ENCODE assay signal across 15 cellular contexts in genomic region chr13:99227331-99227900, GRCh38. TPM values are rescaled to one million over a fixed set of nuclear protein-coding genes. Genes with fewer than 3 reads are reported as not detected.
DNase-seq lines count a peak whose midpoint lies in the region; ATAC-seq and TF ChIP-seq lines count a peak whose summit lies in the region.
"Had no signal": no experiment of that assay in that cellular context is flagged by ENCODE, and none has a peak within 500 bp of the region (broad histone marks: within the 10 kb centered on the region; RNA-seq: fewer than 3 reads in every experiment).

No MANE protein-coding gene starts in this region.

- peaks cover 88% of the 10 kb centered on the region for H3K4me1 ChIP-seq in left ventricle myocardium inferior
- peaks cover 0 to 96% (median 59%) of the 10 kb centered on the region in 9 donors for H3K4me1 ChIP-seq in heart right ventricle
- peaks cover 96% of the 10 kb centered on the region for H3K4me1 ChIP-seq in OCI-LY7 (ENCODE audit: insufficient read depth, low read length, poor library complexity, severe bottlenecking)
- H3K4me1 ChIP-seq in testis, result peaks cover 5% of the 10 kb centered on the region

- no peaks in the 10 kb centered on the region for H3K9me3 Mint-ChIP-seq in central memory CD8-positive, alpha-beta T cell

- H3K4me3 ChIP-seq in left ventricle myocardium inferior, result no peak overlapping the region
- H3K4me3 ChIP-seq in heart right ventricle, result no peak overlapping the region
- peak overlapping the region; percentile 58 for H3K4me3 ChIP-seq in OCI-LY7 (ENCODE audit: low read depth, low read length, poor library complexity, severe bottlenecking)
- H3K4me3 ChIP-seq in MG63, result no peak overlapping the region
- no peak overlapping the region for H3K4me3 ChIP-seq in testis
- H3K4me3 ChIP-seq: body of pancreas, mucosa of descending colon had no signal

- 73 to 82% methylated on average over 6 of the region's 6 CpGs for whole genome bisulfite sequencing in heart right ventricle, 2 donors
- WGBS in testis, 2 donors, result 87 to 96% methylated on average over 5 to 6 of the region's 6 CpGs

- H3K9me2 ChIP-seq in OCI-LY7 (ENCODE audit: insufficient read depth, low read length), result no peaks in the 10 kb centered on the region

- H3K27ac ChIP-seq in left ventricle myocardium inferior (replicated peaks) (peak overlapping the region; percentile 70), heart right ventricle (peak overlapping the region in 5 of 10 donors; percentile 57 to 84 (median 77)), OCI-LY7 (ENCODE audit: low read depth, low read length, poor library complexity, severe bottlenecking) (peak overlapping the region; percentile 97), testis (no peak overlapping the region)
- H3K27ac ChIP-seq: body of pancreas had no signal

- H3K36me3 Mint-ChIP-seq in central memory CD8-positive, alpha-beta T cell (ENCODE audit: insufficient read depth), result peaks cover 2% of the 10 kb centered on the region

- peak overlapping the region; percentile 3 for H3K27ac Mint-ChIP-seq in central memory CD8-positive, alpha-beta T cell (ENCODE audit: low read depth)
- H3K27ac Mint-ChIP-seq: endodermal cell, progenitor cell of endocrine pancreas had no signal

- no peaks in the 10 kb centered on the region for H4K20me1 ChIP-seq in OCI-LY7 (ENCODE audit: insufficient read depth, low read length)

- H3K79me2 ChIP-seq in OCI-LY7 (ENCODE audit: insufficient read depth, low read depth, low read length), result peaks cover 88% of the 10 kb centered on the region

- no peak overlapping the region for H2AFZ ChIP-seq in OCI-LY7 (ENCODE audit: low read length)

- POLR2A ChIA-PET in OCI-LY7 (lab: Charles Lee), result interaction anchor here (0.9 to 2.2 kb wide), 2 partner anchors 23 to 28 kb away, joined by 4 read pairs; no protein-coding TSS in a partner anchor

- H3K36me3 ChIP-seq in left ventricle myocardium inferior (no peaks in the 10 kb centered on the region), heart right ventricle (no peaks in the 10 kb centered on the region), OCI-LY7 (ENCODE audit: insufficient read depth, low read length) (0 out of 2 replicates have a peak, but pooled peaks cover 6% of the 10 kb centered on the region), MG63 (no peaks in the 10 kb centered on the region; the same call in 1 of the 2 replicates), testis (ENCODE audit: low read depth, missing control alignments) (no peaks in the 10 kb centered on the region)

- ATAC-seq in heart right ventricle, result no peak
- ATAC-seq in central memory CD8-positive, alpha-beta T cell (replicated peaks; ENCODE audit: extremely low read depth, poor library complexity, severe bottlenecking), result no peak
- ATAC-seq: body of pancreas had no signal

- peak overlapping the region; percentile 70 for H3K4me2 ChIP-seq in OCI-LY7 (ENCODE audit: low read length)

- DNase-seq in left ventricle myocardium inferior, result no peak
- no peak for DNase-seq in heart right ventricle
- DNase-seq in OCI-LY7 (ENCODE audit: low spot score), result no peak
- no peak for DNase-seq in central memory CD8-positive, alpha-beta T cell (ENCODE audit: low spot score in 2 of 2)
- DNase-seq in MG63, result no peak
- DNase-seq in NCI-H345 (lab: John Stamatoyannopoulos, UW), result no peak
- DNase-seq in OCI-M1 (lab: John Stamatoyannopoulos, UW), result no peak
- DNase-seq in testis, result no peak
- DNase-seq: endodermal cell, mucosa of descending colon, NCI-H2107, SHP77 had no signal

- H3K4me1 Mint-ChIP-seq in central memory CD8-positive, alpha-beta T cell, result peaks cover 78% of the 10 kb centered on the region

- peak overlapping the region; percentile 2 for H3K4me3 Mint-ChIP-seq in central memory CD8-positive, alpha-beta T cell
- H3K4me3 Mint-ChIP-seq: endodermal cell had no signal

- no peak for TF ChIP-seq POLR2A in testis (IDR thresholded peaks at IDR 0.05)

- no peaks in the 10 kb centered on the region for H3K27me3 Mint-ChIP-seq in central memory CD8-positive, alpha-beta T cell
- H3K27me3 Mint-ChIP-seq: progenitor cell of endocrine pancreas had no signal

- TF ChIP-seq CTCF in left ventricle myocardium inferior (IDR thresholded peaks at IDR 0.05; ENCODE audit: borderline replicate concordance) (no peak), heart right ventricle (IDR thresholded peaks at IDR 0.05) (no peak), OCI-LY7 (conservative IDR thresholded peaks at IDR 0.05; ENCODE audit: low read length) (no peak), testis (IDR thresholded peaks at IDR 0.05) (no peak)

- CTCF ChIA-PET in OCI-LY7 (lab: Charles Lee; ENCODE audit: unreplicated experiment), result no interaction called here

- no TSS peak for BruUV-seq in OCI-LY7 (replicated peaks; lab: Mats Ljungman, UMichigan)

- H3K27me3 ChIP-seq in left ventricle myocardium inferior (ENCODE audit: low read depth) (no peaks in the 10 kb centered on the region), heart right ventricle (no peaks in the 10 kb centered on the region), MG63 (no peaks in the 10 kb centered on the region), testis (no peaks in the 10 kb centered on the region)
- H3K27me3 ChIP-seq: body of pancreas had no signal

- intact Hi-C loops in left ventricle myocardium inferior (cut with micrococcal nuclease), result no loop called here
- intact Hi-C loops in heart right ventricle (cut with DNase I), result no loop called here
- intact Hi-C loops in OCI-LY7 (cut with micrococcal nuclease; ENCODE audit: unreplicated experiment), result no loop called here
- intact Hi-C loops in testis (cut with DNase I; ENCODE audit: low total_unique reads), result no loop called here

- H3K9me3 ChIP-seq in left ventricle myocardium inferior (replicated peaks) (peaks cover 13% of the 10 kb centered on the region), heart right ventricle (peaks cover 0 to 12% (median 0%) of the 10 kb centered on the region in 11 donors), OCI-LY7 (ENCODE audit: low read length) (no peaks in the 10 kb centered on the region), MG63 (peaks cover 2% of the 10 kb centered on the region; the same call in 1 of the 2 replicates), testis (no peaks in the 10 kb centered on the region)
- H3K9me3 ChIP-seq: body of pancreas, mucosa of descending colon had no signal

RNA-seq across cellular contexts. Expression of gene UBAC2, which starts 26.8 kb away (rescaled TPM):
- total RNA-seq in left ventricle myocardium inferior (44.3 TPM), heart right ventricle (10 to 100 TPM; 31.8 to 60.4 (median 47.0) TPM), OCI-LY7 (2022) (25.6 and 28.5 TPM in 2 replicates), testis (10 to 100 TPM; 85.5 to 93.0 TPM)
- polyA plus RNA-seq in heart right ventricle (10 to 100 TPM; 38.4 to 59.0 TPM), testis (ENCODE audit: insufficient read depth, low read depth, low replicate concordance) (147 TPM)
- total RNA-seq in OCI-LY7 (2014; rRNA removed; shearing (Covaris generic)), result 26.8 and 33.4 TPM in 2 replicates
- 80.9 and 92.4 TPM in 2 replicates for total RNA-seq in MG63 (2014; rRNA removed; shearing (Covaris generic); ENCODE audit: low replicate concordance)

RNA-seq across cellular contexts. Expression of gene GPR18, which starts 30.8 kb away (rescaled TPM):
- total RNA-seq in left ventricle myocardium inferior (not detected), heart right ventricle (under 1 TPM in 1 of 10 donors, not detected in 9; 0.95 TPM), OCI-LY7 (2022) (10.9 and 15.1 TPM in 2 replicates), testis (10 to 100 TPM in 1 of 2 donors, 1 to 10 TPM in 1; 8.5 to 16.6 TPM)
- polyA plus RNA-seq in heart right ventricle (not detected), testis (ENCODE audit: insufficient read depth, low read depth, low replicate concordance) (18.0 TPM)
- total RNA-seq in OCI-LY7 (2014; rRNA removed; shearing (Covaris generic)), result 6.6 and 13.7 TPM in 2 replicates
- total RNA-seq in MG63 (2014; rRNA removed; shearing (Covaris generic); ENCODE audit: low replicate concordance), result not detected in 2 replicates
- total RNA-seq: body of pancreas, endodermal cell, progenitor cell of endocrine pancreas had no signal
- polyA plus RNA-seq: urinary bladder had no signal

Comparison
In these comparisons a context has a peak if more than half of its experiments do, and no peak if none do; other contexts are left out.
1. H3K27ac ChIP-seq: peak in left ventricle myocardium inferior (single experiment) and OCI-LY7 (single experiment); none in testis (0 of 2).